ENCODE assay signal across 41 cellular contexts in genomic region chr14:103941462-103941861, GRCh38. TPM values are rescaled to one million over a fixed set of nuclear protein-coding genes. Genes with fewer than 3 reads are reported as not detected.
"Had no signal": no experiment of that assay in that cellular context is flagged by ENCODE, and none has a peak within 500 bp of the region (broad histone marks: within the 10 kb centered on the region; RNA-seq: fewer than 3 reads in every experiment).

No MANE protein-coding gene starts in this region.

- H3K27ac Mint-ChIP-seq: activated B cell treated with CpG ODN at 0.5 μM for 24 hours; activated CD8-positive, alpha-beta T cell treated with anti-CD3 and anti-CD28 coated beads for 36 hours; activated naive CD8-positive, alpha-beta T cell; activated T-helper 17 cell treated with anti-CD3 and anti-CD28 coated beads, Interleukin-2, amount 50 U/mL, for 72 hours; T-helper 17 cell; T-helper 2 cell treated with Interferon-gamma antibody and Interleukin-4, amounts not matched to agents 5 μg/mL and 100 μg/mL, for 36 hours had no signal

- FAIRE-seq: astrocyte, bronchial epithelial cell, colon, endometrium, endothelial cell of umbilical vein had no signal

- H3K4me3 ChIP-seq: esophagus squamous epithelium, gastroesophageal sphincter had no signal

- H3K36me3 Mint-ChIP-seq: activated naive CD8-positive, alpha-beta T cell had no signal

- ATAC-seq: activated CD4-positive, CD25-positive, alpha-beta regulatory T cell treated with anti-CD3 and anti-CD28 coated beads, Interleukin-2, amount 50 U/mL, for 24 hours; activated CD8-positive, alpha-beta T cell treated with anti-CD3 and anti-CD28 coated beads for 36 hours; activated T-cell treated with anti-CD3 and anti-CD28 coated beads, Interleukin-2, amount 50 U/mL, for 4 hours; activated T-helper 17 cell treated with anti-CD3 and anti-CD28 coated beads, Interleukin-2, amount 50 U/mL, for 72 hours; gastroesophageal sphincter; T-helper 17 cell had no signal

- H3K4me3 Mint-ChIP-seq: activated B cell treated with CpG ODN at 0.5 μM for 24 hours; activated CD8-positive, alpha-beta T cell treated with anti-CD3 and anti-CD28 coated beads for 36 hours; activated naive CD8-positive, alpha-beta T cell; activated T-cell treated with anti-CD3 and anti-CD28 coated beads, Interleukin-2, amount 50 U/mL, for 4 hours; activated T-helper 17 cell treated with anti-CD3 and anti-CD28 coated beads, Interleukin-2, amount 50 U/mL, for 72 hours; T-helper 17 cell; T-helper 2 cell treated with Interferon-gamma antibody and Interleukin-4, amounts not matched to agents 5 μg/mL and 100 μg/mL, for 36 hours had no signal

- DNase-seq: activated B cell treated with CpG ODN at 0.5 μM for 24 hours; activated CD4-positive, alpha-beta T cell treated with anti-CD3 and anti-CD28 coated beads for 48 hours; activated CD4-positive, alpha-beta T cell treated with anti-CD3 and anti-CD28 coated beads, Interleukin-2, amount 50 U/mL, for 1 hour; activated CD4-positive, alpha-beta T cell treated with anti-CD3 and anti-CD28 coated beads, Interleukin-2, amount 50 U/mL, for 48 hours; activated CD8-positive, alpha-beta memory T cell treated with anti-CD3 and anti-CD28 coated beads for 24 hours; activated CD8-positive, alpha-beta T cell treated with anti-CD3 and anti-CD28 coated beads for 36 hours; activated effector memory CD4-positive, alpha-beta T cell treated with Interleukin-2 at 50 U/mL for 16 hours; activated gamma-delta T cell treated with Interleukin-2 at 50 U/mL for 16 hours; activated naive CD4-positive, alpha-beta T cell treated with anti-CD3 and anti-CD28 coated beads, Interleukin-2, amount 50 U/mL, for 16 hours; activated naive CD4-positive, alpha-beta T cell treated with Interleukin-2 at 50 U/mL for 16 hours; activated T-cell treated with anti-CD3 and anti-CD28 coated beads, Interleukin-2, amount 50 U/mL, for 4 hours; amniotic stem cell; anterior cingulate cortex; brain microvascular endothelial cell; caudate nucleus; cortex of kidney; dermis blood vessel endothelial cell; effector CD4-positive, alpha-beta T cell; esophagus squamous epithelium; foreskin melanocyte; T-helper 1 cell; T-helper 17 cell; T1000; WERI-Rb-1 had no signal

- H3K4me1 Mint-ChIP-seq: activated B cell treated with CpG ODN at 0.5 μM for 24 hours; activated T-helper 17 cell treated with anti-CD3 and anti-CD28 coated beads, Interleukin-2, amount 50 U/mL, for 72 hours; T-helper 17 cell had no signal

- H3K27ac ChIP-seq: brain microvascular endothelial cell, epithelial cell of prostate, esophagus squamous epithelium, gastroesophageal sphincter, WERI-Rb-1 had no signal

- H3K9me3 ChIP-seq: esophagus squamous epithelium had no signal

- H3K36me3 ChIP-seq: brain microvascular endothelial cell, esophagus squamous epithelium, gastroesophageal sphincter, WERI-Rb-1 had no signal

- H3K4me1 ChIP-seq: esophagus squamous epithelium, gastroesophageal sphincter had no signal

- H3K9me3 Mint-ChIP-seq: activated B cell treated with CpG ODN at 0.5 μM for 24 hours; activated CD8-positive, alpha-beta T cell treated with anti-CD3 and anti-CD28 coated beads for 36 hours; activated T-cell treated with anti-CD3 and anti-CD28 coated beads, Interleukin-2, amount 50 U/mL, for 4 hours; activated T-helper 17 cell treated with anti-CD3 and anti-CD28 coated beads, Interleukin-2, amount 50 U/mL, for 72 hours; T-helper 2 cell treated with Interferon-gamma antibody and Interleukin-4, amounts not matched to agents 5 μg/mL and 100 μg/mL, for 36 hours had no signal

RNA-seq across cellular contexts. Expression of gene RD3L, which starts 0.9 kb away (rescaled TPM):
- total RNA-seq: activated B cell treated with CpG ODN at 0.5 μM for 24 hours; activated CD8-positive, alpha-beta T cell treated with anti-CD3 and anti-CD28 coated beads for 36 hours; activated T-cell treated with anti-CD3 and anti-CD28 coated beads, Interleukin-2, amount 50 U/mL, for 4 hours; activated T-helper 17 cell treated with anti-CD3 and anti-CD28 coated beads, Interleukin-2, amount 50 U/mL, for 72 hours; astrocyte; bronchial epithelial cell; chondrocyte; dermis blood vessel endothelial cell; endothelial cell of umbilical vein; esophagus squamous epithelium; fibroblast of lung; fibroblast of villous mesenchyme; gastroesophageal sphincter; glomerular endothelial cell had no signal
- polyA plus RNA-seq: adipose tissue, endothelial cell of umbilical vein, esophagus, fibroblast of lung had no signal

RNA-seq across cellular contexts. Expression of gene TDRD9, which starts 13.2 kb away (rescaled TPM):
- total RNA-seq: astrocyte, chondrocyte had no signal
